ENCODE assay signal across 24 cellular contexts in the genomic region with DNA sequence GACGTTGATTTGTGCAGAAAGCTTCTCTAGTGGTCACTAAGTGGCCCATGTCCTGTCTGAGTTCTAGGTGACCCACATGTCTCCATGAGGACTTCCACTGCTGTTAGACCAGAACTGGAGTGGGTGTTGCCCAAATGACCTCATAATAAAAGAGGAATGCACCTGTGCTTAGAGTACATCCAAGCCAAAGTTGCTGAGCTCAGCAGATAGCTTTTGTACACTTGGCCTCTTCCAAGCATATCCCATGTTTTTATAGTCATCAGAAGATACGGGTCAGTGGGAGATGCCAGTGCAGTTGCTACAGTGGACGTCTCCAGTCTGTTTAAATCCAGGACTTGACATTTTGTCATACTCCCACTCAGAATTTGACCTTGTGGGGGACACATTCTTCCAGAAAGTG. TPM values are rescaled to one million over a fixed set of nuclear protein-coding genes. Genes with fewer than 3 reads are reported as not detected.
DNase-seq lines count a peak whose midpoint lies in the region; ATAC-seq, FAIRE-seq and TF ChIP-seq lines count a peak whose summit lies in the region.
"Had no signal": no experiment of that assay in that cellular context is flagged by ENCODE, and none has a peak within 500 bp of the region (broad histone marks: within the 10 kb centered on the region; RNA-seq: fewer than 3 reads in every experiment).

No MANE protein-coding gene starts in this region.

- no peak for FAIRE-seq in A549 (lab: Jason Lieb, UNC)
- FAIRE-seq: A204.1, GM12878, GM12892, GM18507 had no signal

- no peak overlapping the region for H4K5ac ChIP-seq in IMR-90 (ENCODE audit: low read depth, low read length)
- H4K5ac ChIP-seq in H9 (ENCODE audit: insufficient read length, low read depth, low read length), result no peak overlapping the region

- TF ChIP-seq RAD21 in A549 (conservative IDR thresholded peaks at IDR 0.05 in 1 of 2, IDR thresholded peaks at IDR 0.05 in 1 of 2), result no peak
- TF ChIP-seq RAD21 in IMR-90 (IDR thresholded peaks at IDR 0.05; ENCODE audit: low read length), result no peak

- in situ Hi-C loops in IMR-90 (cut with MboI; ENCODE audit: low sequenced_read_pairs), result no loop called here

- H3K27ac ChIP-seq in A549 (no peak overlapping the region), IMR-90 (ENCODE audit: insufficient read depth, low read length) (no peak overlapping the region), PC-3 (ENCODE audit: low read length) (no peak overlapping the region), H9 (ENCODE audit: insufficient read length, low read depth, low read length) (no peak overlapping the region)
- H3K27ac ChIP-seq: BLaER1 treated with 17β-estradiol and CSF1 and Interleukin-3, amounts not matched to agents 10 nM and 100 nM; C4-2B had no signal

- DNase-seq in A549 (ENCODE audit: low read depth in 1 of 2, low spot score in 1 of 2) (no peak), IMR-90 (no peak), left kidney (ENCODE audit: low read depth, low spot score) (peak; percentile 15), PC-3 (no peak), globus pallidus (ENCODE audit: low spot score) (no peak), H9 (no peak)
- DNase-seq: 8988T; AML-193; CD4-positive, alpha-beta T cell; CD8-positive, alpha-beta T cell; DMS 273 treated with DMSO at 0.1 percent for 48 hours; DMS153; DMS53; DMS79; DND-41; EL; GDM1 had no signal

- no peak overlapping the region for H2BK12ac ChIP-seq in H9 (ENCODE audit: insufficient read length, low read depth, low read length)

- H3K27me3 Mint-ChIP-seq in H9 (ENCODE audit: low read depth), result peaks cover 55% of the 10 kb centered on the region
- H3K27me3 Mint-ChIP-seq: CD4-positive, alpha-beta T cell had no signal

- ATAC-seq in A549, result no peak
- ATAC-seq in IMR-90 (ENCODE audit: low read depth), result no peak
- no peak for ATAC-seq in PC-3
- ATAC-seq: CD8-positive, alpha-beta T cell; GM12878 had no signal

- H3K9me2 ChIP-seq in PC-3 (replicated peaks; ENCODE audit: low read length), result no peaks in the 10 kb centered on the region

- H3K18ac ChIP-seq in IMR-90 (ENCODE audit: low read depth, low read length) (no peak overlapping the region), H9 (ENCODE audit: insufficient read length, low read depth, low read length) (no peak overlapping the region)

- H3K4me3 Mint-ChIP-seq in H9, result no peak overlapping the region
- H3K4me3 Mint-ChIP-seq: B cell; CD4-positive, alpha-beta T cell; CD8-positive, alpha-beta T cell had no signal

- no peak overlapping the region for H2BK20ac ChIP-seq in IMR-90 (ENCODE audit: low read depth, low read length)
- H2BK20ac ChIP-seq in H9 (ENCODE audit: low read depth, low read length, poor library complexity, severe bottlenecking), result no peak overlapping the region

- H3K4me3 ChIP-seq in A549, result no peak overlapping the region
- H3K4me3 ChIP-seq in IMR-90 (ENCODE audit: insufficient read depth, low read depth, low read length), result no peak overlapping the region
- no peak overlapping the region for H3K4me3 ChIP-seq in PC-3 (ENCODE audit: low read length)
- H3K4me3 ChIP-seq: BLaER1 treated with 17β-estradiol and CSF1 and Interleukin-3, amounts not matched to agents 10 nM and 100 nM; GM12878 had no signal

- dilution Hi-C loops in IMR-90 (cut with HindIII; ENCODE audit: low sequenced_read_pairs, unreplicated experiment), result loop anchor here (25.0 kb wide), 1 partner anchor 258 kb away; no protein-coding TSS in a partner anchor

- H3K36me3 ChIP-seq in IMR-90 (ENCODE audit: control insufficient read depth, insufficient read depth, low read length), result no peaks in the 10 kb centered on the region
- H3K36me3 ChIP-seq in PC-3 (ENCODE audit: low read depth, low read length), result no peaks in the 10 kb centered on the region
- H3K36me3 ChIP-seq: BLaER1 treated with 17β-estradiol and CSF1 and Interleukin-3, amounts not matched to agents 10 nM and 100 nM had no signal

- no peak overlapping the region for H2AFZ ChIP-seq in IMR-90 (replicated peaks; ENCODE audit: low read length, poor library complexity)
- H2AFZ ChIP-seq in PC-3 (ENCODE audit: low read length), result no peak overlapping the region
- no peak overlapping the region for H2AFZ ChIP-seq in H9 (ENCODE audit: low read length)

- no peak for TF ChIP-seq EP300 in A549 (IDR thresholded peaks at IDR 0.05)

- H3K79me1 ChIP-seq in IMR-90 (ENCODE audit: low read depth in 1 of 2, low read length in 2 of 2) (no peaks in the 10 kb centered on the region), H9 (ENCODE audit: insufficient read depth, low read depth, low read length, poor library complexity, severe bottlenecking) (no peaks in the 10 kb centered on the region)

- H3K56ac ChIP-seq in IMR-90 (ENCODE audit: extremely low read depth, insufficient read depth, low read length) (no peak overlapping the region), H9 (ENCODE audit: insufficient read length, low read depth, low read length) (no peak overlapping the region)

- peaks cover 8% of the 10 kb centered on the region in 2 experiments for H3K4me1 Mint-ChIP-seq in H9

- H2BK120ac ChIP-seq in IMR-90 (ENCODE audit: low read depth, low read length) (no peak overlapping the region), H9 (ENCODE audit: low read depth, low read length, poor library complexity, severe bottlenecking) (no peak overlapping the region)

- H3K79me2 ChIP-seq in PC-3 (ENCODE audit: low read length) (no peaks in the 10 kb centered on the region), H9 (ENCODE audit: insufficient read depth, low read length) (no peaks in the 10 kb centered on the region)

- H2BK15ac ChIP-seq in IMR-90 (ENCODE audit: low read depth, low read length) (no peak overlapping the region), H9 (ENCODE audit: low read depth, low read length) (no peak overlapping the region)

- H3K4me1 ChIP-seq in A549 (no peaks in the 10 kb centered on the region), IMR-90 (ENCODE audit: control insufficient read depth, insufficient read depth, low read length) (peaks cover 2% of the 10 kb centered on the region), PC-3 (ENCODE audit: insufficient read depth, low read length) (no peaks in the 10 kb centered on the region), H9 (ENCODE audit: insufficient read depth, low read length) (no peaks in the 10 kb centered on the region)

- H4K20me1 ChIP-seq in IMR-90 (ENCODE audit: insufficient read depth, low read length) (no peaks in the 10 kb centered on the region), PC-3 (ENCODE audit: low read length) (no peaks in the 10 kb centered on the region), H9 (ENCODE audit: control insufficient read depth, insufficient read depth, insufficient read length) (no peaks in the 10 kb centered on the region)
- H4K20me1 ChIP-seq: BLaER1 treated with 17β-estradiol and CSF1 and Interleukin-3, amounts not matched to agents 10 nM and 100 nM had no signal

- no peaks in the 10 kb centered on the region for H3F3A ChIP-seq in PC-3 (ENCODE audit: low read length, unreplicated experiment)

- BruUV-seq in IMR-90 (replicated peaks; lab: Mats Ljungman, UMichigan) (no TSS peak), PC-3 (replicated peaks; lab: Mats Ljungman, UMichigan) (no TSS peak)

- H3K4ac ChIP-seq in IMR-90 (ENCODE audit: low read depth, low read length) (no peak overlapping the region), H9 (ENCODE audit: low read depth, low read length) (no peak overlapping the region)

- H3K9me3 Mint-ChIP-seq in H9, result no peaks in the 10 kb centered on the region; a peak in 1 of 5 replicates
- H3K9me3 Mint-ChIP-seq: CD4-positive, alpha-beta T cell; CD8-positive, alpha-beta T cell had no signal

- H3K14ac ChIP-seq in IMR-90 (replicated peaks; ENCODE audit: low read depth, low read length) (no peak overlapping the region), H9 (ENCODE audit: insufficient read depth, low read length) (no peak overlapping the region)

- no peaks in the 10 kb centered on the region for H3K9me3 ChIP-seq in A549
- H3K9me3 ChIP-seq in IMR-90 (ENCODE audit: control insufficient read depth, insufficient read depth, low read length), result no peaks in the 10 kb centered on the region
- H3K9me3 ChIP-seq in PC-3 (ENCODE audit: low read length), result no peaks in the 10 kb centered on the region
- no peaks in the 10 kb centered on the region for H3K9me3 ChIP-seq in H9 (ENCODE audit: control insufficient read depth, low read depth, low read length)
- H3K9me3 ChIP-seq: BLaER1 treated with 17β-estradiol and CSF1 and Interleukin-3, amounts not matched to agents 10 nM and 100 nM had no signal

- H2AK5ac ChIP-seq in IMR-90 (ENCODE audit: low read depth, low read length) (no peak overlapping the region), H9 (ENCODE audit: insufficient read length, low read length) (no peak overlapping the region)

- POLR2A ChIA-PET in A549 (lab: Yijun Ruan, JAX), result no interaction called here
- POLR2A ChIA-PET in IMR-90 (lab: Charles Lee; ENCODE audit: unreplicated experiment), result no interaction called here
- POLR2A ChIA-PET in PC-3 (lab: Charles Lee; ENCODE audit: unreplicated experiment), result no interaction called here

- H4K91ac ChIP-seq in IMR-90 (ENCODE audit: insufficient read depth, low read depth, low read length) (no peak overlapping the region), H9 (ENCODE audit: insufficient read length, low read depth, low read length) (no peak overlapping the region)

- no peak overlapping the region for H3K4me2 ChIP-seq in A549
- H3K4me2 ChIP-seq in IMR-90 (ENCODE audit: low read depth, low read length), result no peak overlapping the region
- no peak overlapping the region for H3K4me2 ChIP-seq in PC-3 (ENCODE audit: low read length)
- no peak overlapping the region for H3K4me2 ChIP-seq in H9 (ENCODE audit: insufficient read depth, insufficient read length, low read length)
- H3K4me2 ChIP-seq: BLaER1 treated with 17β-estradiol and CSF1 and Interleukin-3, amounts not matched to agents 10 nM and 100 nM had no signal

- CTCF ChIA-PET in A549 (lab: Yijun Ruan, JAX), result interaction anchor here (0.6 kb wide), 1 partner anchor 672 kb away, joined by 3 read pairs; no protein-coding TSS in a partner anchor
- CTCF ChIA-PET in IMR-90 (lab: Yijun Ruan, JAX), result interaction anchor here (1.1 kb wide), 1 partner anchor 384 kb away, joined by 3 read pairs; no protein-coding TSS in a partner anchor
- CTCF ChIA-PET in PC-3 (lab: Charles Lee), result no interaction called here

- TF ChIP-seq POLR2A in A549 (IDR thresholded peaks at IDR 0.05; ENCODE audit: low read length), result no peak
- no peak for TF ChIP-seq POLR2A in IMR-90 (IDR thresholded peaks at IDR 0.05; ENCODE audit: low read depth, low read length)

- 0% methylated on average over 3 of the region's 3 CpGs for WGBS in A549 (ENCODE audit: missing lambda C conversion rate)
- WGBS in IMR-90 (ENCODE audit: extremely low coverage in 2 of 2, insufficient read length in 1 of 2), 2 experiments, result 100% methylated on average over 1 of the region's 3 CpGs; no CpG with 5 or more reads in 1 of the 2 experiments
- no CpG with 5 or more reads among the region's 3 CpGs for WGBS in H9 (ENCODE audit: extremely low coverage, insufficient read length, low lambda C conversion rate)

- H4K8ac ChIP-seq in IMR-90 (ENCODE audit: low read depth in 2 of 2, low read length in 2 of 2), result no peak overlapping the region
- H4K8ac ChIP-seq in H9 (replicated peaks; ENCODE audit: insufficient read length, low read depth, low read length), result no peak overlapping the region

- H3K27me3 ChIP-seq in IMR-90 (ENCODE audit: control insufficient read depth, insufficient read depth, low read length) (peaks cover 20% of the 10 kb centered on the region), PC-3 (ENCODE audit: low read length) (peaks cover 9% of the 10 kb centered on the region; the same call in 1 of the 2 replicates), H9 (ENCODE audit: insufficient read depth, low read length) (no peaks in the 10 kb centered on the region)
- H3K27me3 ChIP-seq: BLaER1 treated with 17β-estradiol and CSF1 and Interleukin-3, amounts not matched to agents 10 nM and 100 nM had no signal

- H3K9ac ChIP-seq in IMR-90 (ENCODE audit: low read depth, low read length) (no peak overlapping the region), PC-3 (ENCODE audit: low read length) (no peak overlapping the region), H9 (ENCODE audit: extremely low read depth, insufficient read length, low read length) (no peak overlapping the region)
- H3K9ac ChIP-seq: BLaER1 treated with 17β-estradiol and CSF1 and Interleukin-3, amounts not matched to agents 10 nM and 100 nM had no signal

- H3K23me2 ChIP-seq in H9 (ENCODE audit: insufficient read length, low read depth, low read length, poor library complexity, severe bottlenecking), result no peaks in the 10 kb centered on the region

- no peaks in the 10 kb centered on the region for H3K36me3 Mint-ChIP-seq in H9 (ENCODE audit: insufficient read depth in 1 of 3, low read depth in 3 of 3)
- H3K36me3 Mint-ChIP-seq: CD8-positive, alpha-beta T cell had no signal

- no peak overlapping the region for H3K27ac Mint-ChIP-seq in H9
- H3K27ac Mint-ChIP-seq: B cell; CD4-positive, alpha-beta T cell; CD8-positive, alpha-beta T cell had no signal

- H3T11ph ChIP-seq in H9 (ENCODE audit: low read length), result no peak overlapping the region

- no peak for TF ChIP-seq CTCF in A549 (IDR thresholded peaks at IDR 0.05)
- TF ChIP-seq CTCF in IMR-90 (conservative IDR thresholded peaks at IDR 0.05; ENCODE audit: low read depth, low read length), result no peak
- TF ChIP-seq CTCF in PC-3 (conservative IDR thresholded peaks at IDR 0.05; ENCODE audit: low read depth, low read length), result no peak
- no peak for TF ChIP-seq CTCF in H9 (conservative IDR thresholded peaks at IDR 0.05)

- no peaks in the 10 kb centered on the region for H3K9me1 ChIP-seq in IMR-90 (ENCODE audit: insufficient read depth, low read length)

- H2AK9ac ChIP-seq in IMR-90 (replicated peaks; ENCODE audit: low read depth, low read length, poor library complexity), result no peak overlapping the region

- H2BK5ac ChIP-seq in IMR-90 (ENCODE audit: low read depth, low read length, poor library complexity, severe bottlenecking) (no peak overlapping the region), H9 (ENCODE audit: insufficient read length, low read length) (no peak overlapping the region)

- intact Hi-C loops in IMR-90 (cut with micrococcal nuclease) (no loop called here), PC-3 (cut with micrococcal nuclease) (loop anchor here (10.0 kb wide), 1 partner anchor 251 kb away; no protein-coding TSS in a partner anchor)

- H3K23ac ChIP-seq in IMR-90 (ENCODE audit: low read depth, low read length) (no peak overlapping the region), H9 (ENCODE audit: insufficient read length, low read depth, low read length) (no peak overlapping the region)

RNA-seq across cellular contexts. Expression of gene WDR1, which starts 37.6 kb away (rescaled TPM):
- polyA plus RNA-seq in A549 (2011; rRNA removed), result 207 and 326 TPM in 2 replicates
- polyA plus RNA-seq in A549 (2012; cell fraction: cytosol; rRNA removed), result 347 and 391 TPM in 2 replicates
- polyA plus RNA-seq in A549 (2012; cell fraction: nucleus; rRNA removed), result 453 and 488 TPM in 2 replicates
- 251 to 278 TPM (median 266 TPM) in 3 replicates for polyA plus RNA-seq in A549 (2017; fragmentation: RNase III; extraction: RNeasy Plus Mini Kit Qiagen cat#74134 plus additional on column Dnase treatment)
- 249 and 252 TPM in 2 replicates for polyA minus RNA-seq in A549 (2011; rRNA and poly(A)+ RNA removed)
- 782 and 992 TPM in 2 replicates for total RNA-seq in IMR-90 (2012; rRNA removed)
- 725 and 739 TPM in 2 replicates for polyA plus RNA-seq in IMR-90 (2012; rRNA removed)
- polyA plus RNA-seq in IMR-90 (2012; cell fraction: cytosol; rRNA removed), result 709 and 1,014 TPM in 2 replicates
- polyA plus RNA-seq in IMR-90 (2012; cell fraction: nucleus; rRNA removed; ENCODE audit: low replicate concordance), result 487 and 886 TPM in 2 replicates
- 148 and 150 TPM in 2 replicates for total RNA-seq in PC-3 (2014; rRNA removed)
- total RNA-seq in H9 (2021), result 366 and 367 TPM in 2 replicates
